In the genomic region with DNA sequence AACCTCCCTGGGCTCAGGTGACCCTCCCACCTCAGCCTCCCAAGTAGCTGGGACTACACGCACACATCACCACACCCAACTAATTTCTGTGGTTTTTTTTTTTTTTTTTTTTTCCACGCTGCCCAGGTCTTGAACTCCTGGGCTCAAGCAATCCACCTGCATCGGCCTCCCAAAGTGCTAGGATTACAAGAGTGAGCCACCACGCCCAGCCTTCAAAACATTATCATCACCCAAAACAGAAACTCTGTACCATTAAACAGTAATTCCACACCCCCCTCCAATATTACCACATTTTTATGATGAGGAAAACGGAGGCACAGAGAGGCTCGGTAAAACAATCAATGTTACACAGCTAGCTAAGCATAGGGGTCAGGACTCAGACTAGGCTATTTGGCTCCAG, we compare ENCODE assay signal across 28 cellular contexts. TPM values are rescaled to one million over a fixed set of nuclear protein-coding genes. Genes with fewer than 3 reads are reported as not detected.
DNase-seq lines count a peak whose midpoint lies in the region; ATAC-seq and TF ChIP-seq lines count a peak whose summit lies in the region.
"Had no signal": no experiment of that assay in that cellular context is flagged by ENCODE, and none has a peak within 500 bp of the region (broad histone marks: within the 10 kb centered on the region; RNA-seq: fewer than 3 reads in every experiment).

No MANE protein-coding gene starts in this region.

- TF ChIP-seq POLR2A in spleen (IDR thresholded peaks at IDR 0.05), result no peak

- H3K36me3 Mint-ChIP-seq in activated naive CD8-positive, alpha-beta T cell, result peaks cover 2% of the 10 kb centered on the region
- peaks cover 27% of the 10 kb centered on the region for H3K36me3 Mint-ChIP-seq in activated naive CD8-positive, alpha-beta T cell treated with anti-CD3 and anti-CD28 coated beads, Interleukin-2, amount 50 U/mL, for 24 hours (ENCODE audit: low read depth)
- H3K36me3 Mint-ChIP-seq in activated naive CD8-positive, alpha-beta T cell treated with anti-CD3 and anti-CD28 coated beads for 36 hours, result peaks cover 25% of the 10 kb centered on the region

- no peaks in the 10 kb centered on the region for H3K9me3 Mint-ChIP-seq in activated naive CD8-positive, alpha-beta T cell (ENCODE audit: low read depth)
- H3K9me3 Mint-ChIP-seq in activated naive CD8-positive, alpha-beta T cell treated with anti-CD3 and anti-CD28 coated beads, Interleukin-2, amount 50 U/mL, for 24 hours, result no peaks in the 10 kb centered on the region
- H3K9me3 Mint-ChIP-seq in activated naive CD8-positive, alpha-beta T cell treated with anti-CD3 and anti-CD28 coated beads for 36 hours, result no peaks in the 10 kb centered on the region
- H3K9me3 Mint-ChIP-seq: CD14-positive monocyte; CD8-positive, alpha-beta memory T cell; GM23338; H9 had no signal

- H3K4me2 ChIP-seq in Loucy (ENCODE audit: low read depth, low read length, poor library complexity, severe bottlenecking), result peak overlapping the region; percentile 45
- H3K4me2 ChIP-seq: GM23338 had no signal

- no peaks in the 10 kb centered on the region for H3F3A ChIP-seq in Loucy (ENCODE audit: low read depth)

- no peaks in the 10 kb centered on the region for H3K27me3 Mint-ChIP-seq in activated naive CD8-positive, alpha-beta T cell
- H3K27me3 Mint-ChIP-seq in activated naive CD8-positive, alpha-beta T cell treated with anti-CD3 and anti-CD28 coated beads, Interleukin-2, amount 50 U/mL, for 24 hours, result no peaks in the 10 kb centered on the region
- no peaks in the 10 kb centered on the region for H3K27me3 Mint-ChIP-seq in activated naive CD8-positive, alpha-beta T cell treated with anti-CD3 and anti-CD28 coated beads for 36 hours
- H3K27me3 Mint-ChIP-seq: CD8-positive, alpha-beta memory T cell had no signal

- H3K27ac ChIP-seq in spleen, result no peak overlapping the region

- H4K20me1 ChIP-seq in Loucy (ENCODE audit: insufficient read depth, low read length, poor library complexity, severe bottlenecking), result peaks cover 33% of the 10 kb centered on the region

- H3K4me3 Mint-ChIP-seq in activated naive CD8-positive, alpha-beta T cell, result peak overlapping the region; percentile 58
- no peak overlapping the region for H3K4me3 Mint-ChIP-seq in activated naive CD8-positive, alpha-beta T cell treated with anti-CD3 and anti-CD28 coated beads, Interleukin-2, amount 50 U/mL, for 24 hours
- H3K4me3 Mint-ChIP-seq in activated naive CD8-positive, alpha-beta T cell treated with anti-CD3 and anti-CD28 coated beads for 36 hours, result no peak overlapping the region
- H3K4me3 Mint-ChIP-seq: CD14-positive monocyte, GM23338 had no signal

- H3K4me1 Mint-ChIP-seq in activated naive CD8-positive, alpha-beta T cell (ENCODE audit: low read depth), result peaks cover 27% of the 10 kb centered on the region
- peaks cover 28% of the 10 kb centered on the region for H3K4me1 Mint-ChIP-seq in activated naive CD8-positive, alpha-beta T cell treated with anti-CD3 and anti-CD28 coated beads, Interleukin-2, amount 50 U/mL, for 24 hours
- H3K4me1 Mint-ChIP-seq in activated naive CD8-positive, alpha-beta T cell treated with anti-CD3 and anti-CD28 coated beads for 36 hours, result peaks cover 21% of the 10 kb centered on the region

- H3K4me3 ChIP-seq in Loucy (ENCODE audit: low read length, poor library complexity, severe bottlenecking) (no peak overlapping the region), spleen (no peak overlapping the region)
- H3K4me3 ChIP-seq: GM12878, GM23338 had no signal

- 80 to 92% (median 85%) methylated on average over 6 of the region's 6 CpGs for WGBS in spleen, 5 donors

- TF ChIP-seq CTCF in Loucy (conservative IDR thresholded peaks at IDR 0.05; ENCODE audit: low read length), result no peak
- TF ChIP-seq CTCF in spleen (IDR thresholded peaks at IDR 0.05 in 8 of 11, conservative IDR thresholded peaks at IDR 0.05 in 3 of 11), result no peak

- intact Hi-C loops in spleen (cut with DNase I; ENCODE audit: low total_unique reads) (no loop called here), posterior vena cava (cut with DNase I) (no loop called here), sciatic nerve (cut with DNase I) (no loop called here)

- H3K27me3 ChIP-seq in Loucy (ENCODE audit: insufficient read depth, low read length, poor library complexity, severe bottlenecking), result no peaks in the 10 kb centered on the region
- H3K27me3 ChIP-seq in spleen (replicated peaks in 1 of 7), result no peaks in the 10 kb centered on the region

- DNase-seq in activated naive CD8-positive, alpha-beta T cell treated with anti-CD3 and anti-CD28 coated beads, Interleukin-2, amount 50 U/mL, for 24 hours, result no peak
- DNase-seq in activated naive CD8-positive, alpha-beta T cell treated with anti-CD3 and anti-CD28 coated beads for 36 hours, result no peak
- DNase-seq in spleen (peak; percentile 25), posterior vena cava (ENCODE audit: low spot score) (no peak), sciatic nerve (ENCODE audit: low spot score) (no peak), NCI-H345 (lab: John Stamatoyannopoulos, UW) (no peak)
- DNase-seq: DMS 273 treated with DMSO at 0.1 percent for 48 hours; DMS79; EL; GDM1; H9; Karpas-422; NCI-H1092 treated with DMSO at 0.1 percent for 48 hours; NCI-H1436 treated with DMSO at 0.1 percent for 48 hours; NCI-H1930; NCI-H2107; NCI-H446 treated with DMSO at 0.1 percent for 48 hours; NCI-H526; NCI-H82; NK-92 treated with Interleukin-12 subunit alpha and Interleukin-12 subunit beta, amount 100 ng/mL, for 24 hours; RPMI8226; SHP77 had no signal

- ATAC-seq in activated naive CD8-positive, alpha-beta T cell treated with anti-CD3 and anti-CD28 coated beads, Interleukin-2, amount 50 U/mL, for 24 hours, result no peak
- ATAC-seq in sciatic nerve, result no peak
- ATAC-seq: GM12878, GM23338 had no signal

- H2AFZ ChIP-seq in Loucy (ENCODE audit: low read length), result no peak overlapping the region
- H2AFZ ChIP-seq: GM23338 had no signal

- H3K27ac Mint-ChIP-seq in activated naive CD8-positive, alpha-beta T cell, result no peak overlapping the region
- H3K27ac Mint-ChIP-seq in activated naive CD8-positive, alpha-beta T cell treated with anti-CD3 and anti-CD28 coated beads, Interleukin-2, amount 50 U/mL, for 24 hours, result no peak overlapping the region
- H3K27ac Mint-ChIP-seq in activated naive CD8-positive, alpha-beta T cell treated with anti-CD3 and anti-CD28 coated beads for 36 hours, result peak overlapping the region; percentile 25
- H3K27ac Mint-ChIP-seq: CD8-positive, alpha-beta memory T cell; GM23338 had no signal

- H3K9me2 ChIP-seq in Loucy (replicated peaks; ENCODE audit: low read depth, low read length), result no peaks in the 10 kb centered on the region

- no peak overlapping the region for H3K9ac ChIP-seq in Loucy (ENCODE audit: low read depth, low read length, poor library complexity, severe bottlenecking)

- peaks cover 42% of the 10 kb centered on the region for H3K79me2 ChIP-seq in Loucy (ENCODE audit: insufficient read depth, low read length)

- H3K9me3 ChIP-seq in Loucy (ENCODE audit: insufficient read depth, low read depth, low read length) (no peaks in the 10 kb centered on the region), spleen (no peaks in the 10 kb centered on the region)

- peaks cover 27% of the 10 kb centered on the region for H3K4me1 ChIP-seq in Loucy (ENCODE audit: insufficient read depth, low read length, poor library complexity, severe bottlenecking)
- peaks cover 21 to 52% (median 43%) of the 10 kb centered on the region in 6 donors for H3K4me1 ChIP-seq in spleen

- H3K36me3 ChIP-seq in Loucy (ENCODE audit: insufficient read depth, low read length), result no peaks in the 10 kb centered on the region
- H3K36me3 ChIP-seq in spleen, result peaks cover 0 to 13% (median 0%) of the 10 kb centered on the region in 6 donors

RNA-seq across cellular contexts. Expression of a gene that starts 4.0 kb away (rescaled TPM):
- 100 to 1,000 TPM; 132 to 134 TPM for total RNA-seq in activated naive CD8-positive, alpha-beta T cell treated with anti-CD3 and anti-CD28 coated beads for 36 hours
- total RNA-seq in spleen (100 to 1,000 TPM in 3 of 7 donors, 10 to 100 TPM in 4; 51.3 to 177 (median 67.6) TPM), posterior vena cava (10 to 100 TPM; 29.0 to 34.1 TPM), sciatic nerve (47.2 TPM)
- 100 to 1,000 TPM; 100 to 128 (median 107) TPM for polyA plus RNA-seq in spleen

RNA-seq across cellular contexts. Expression of a gene that starts 10.5 kb away (rescaled TPM):
- 10 to 100 TPM; 34.1 to 34.8 TPM for total RNA-seq in activated naive CD8-positive, alpha-beta T cell treated with anti-CD3 and anti-CD28 coated beads for 36 hours
- 10 to 100 TPM; 16.9 to 26.3 (median 22.8) TPM for total RNA-seq in spleen
- polyA plus RNA-seq in spleen, result 10 to 100 TPM; 16.8 to 24.7 (median 21.3) TPM
- total RNA-seq in posterior vena cava, result 10 to 100 TPM; 17.2 to 22.5 TPM
- 23.7 TPM for total RNA-seq in sciatic nerve

RNA-seq across cellular contexts. Expression of a gene that starts 11.7 kb away (rescaled TPM):
- total RNA-seq in activated naive CD8-positive, alpha-beta T cell treated with anti-CD3 and anti-CD28 coated beads for 36 hours, result 1 to 10 TPM; 2.6 to 3.3 TPM
- total RNA-seq in spleen (10 to 100 TPM; 10.4 to 22.8 (median 18.3) TPM), posterior vena cava (10 to 100 TPM; 23.8 to 30.9 TPM), sciatic nerve (33.2 TPM)
- 1 to 10 TPM; 4.3 to 7.8 (median 6.3) TPM for polyA plus RNA-seq in spleen

RNA-seq across cellular contexts. Expression of a gene that starts 56.9 kb away (rescaled TPM):
- 10 to 100 TPM; 12.1 to 13.2 TPM for total RNA-seq in activated naive CD8-positive, alpha-beta T cell treated with anti-CD3 and anti-CD28 coated beads for 36 hours
- total RNA-seq in spleen (10 to 100 TPM; 19.1 to 32.5 (median 24.9) TPM), posterior vena cava (10 to 100 TPM; 21.7 to 23.5 TPM), sciatic nerve (45.3 TPM)
- polyA plus RNA-seq in spleen, result 1 to 10 TPM; 4.6 to 9.5 (median 7.9) TPM
